Comparison of ENCODE assay signal across 19 cellular contexts in genomic region chr6:113405326-113406050, GRCh38.
DNase-seq lines count a peak whose midpoint lies in the region; ATAC-seq and TF ChIP-seq lines count a peak whose summit lies in the region.
"Had no signal": no experiment of that assay in that cellular context is flagged by ENCODE, and none has a peak within 500 bp of the region (broad histone marks: within the 10 kb centered on the region; RNA-seq: fewer than 3 reads in every experiment).

No MANE protein-coding gene starts in this region.

- H3K27ac ChIP-seq in aorta (ENCODE audit: low read depth in 1 of 2, low read length in 2 of 2), result no peak overlapping the region
- H3K27ac ChIP-seq: KMS-11, Peyer's patch had no signal

- peaks cover 1% of the 10 kb centered on the region for H3K9me3 ChIP-seq in aorta (ENCODE audit: control insufficient read depth, low read length)
- H3K9me3 ChIP-seq: Peyer's patch had no signal

- TF ChIP-seq CTCF in osteocyte (IDR thresholded peaks at IDR 0.05), result no peak

- H3K4me1 ChIP-seq in aorta (ENCODE audit: control insufficient read depth in 1 of 2, insufficient read depth in 2 of 2, low read length in 2 of 2), result no peaks in the 10 kb centered on the region
- H3K4me1 ChIP-seq: Peyer's patch had no signal

- H3K4me1 Mint-ChIP-seq in osteocyte (ENCODE audit: unreplicated experiment), result peaks cover 51% of the 10 kb centered on the region
- H3K4me1 Mint-ChIP-seq: CD14-positive monocyte had no signal

- intact Hi-C loops in aorta (cut with DNase I), result no loop called here

- no peaks in the 10 kb centered on the region for H3K27me3 Mint-ChIP-seq in osteocyte (ENCODE audit: unreplicated experiment)

- H3K27me3 ChIP-seq in aorta (ENCODE audit: control insufficient read depth in 1 of 2, insufficient read depth in 2 of 2, low read length in 1 of 2), result no peaks in the 10 kb centered on the region
- H3K27me3 ChIP-seq: Peyer's patch had no signal

- peak; percentile 31 for DNase-seq in GM04503 (ENCODE audit: low read depth)
- peak; percentile 79 for DNase-seq in NCI-H69 (lab: John Stamatoyannopoulos, UW)
- no peak for DNase-seq in osteocyte (ENCODE audit: extremely low spot score, unreplicated experiment)
- DNase-seq in RKO (ENCODE audit: low spot score), result no peak
- DNase-seq in NCI-H1092 (lab: John Stamatoyannopoulos, UW), result no peak
- no peak for DNase-seq in aorta
- DNase-seq: DMS79 treated with DMSO at 0.1 percent for 48 hours, GDM1, HFFc6, NCI-H1092 treated with DMSO at 0.1 percent for 48 hours, NCI-H1930, NCI-H524 treated with DMSO at 0.1 percent for 48 hours, Peyer's patch, SHP77 had no signal

- H3K36me3 ChIP-seq in aorta (ENCODE audit: control insufficient read depth in 1 of 2, insufficient read depth in 2 of 2, low read length in 1 of 2), result no peaks in the 10 kb centered on the region
- H3K36me3 ChIP-seq: Peyer's patch had no signal

- no peak overlapping the region for H3K4me3 ChIP-seq in aorta (ENCODE audit: low read length in 2 of 2)
- H3K4me3 ChIP-seq: Peyer's patch had no signal

- peaks cover 2% of the 10 kb centered on the region for H3K36me3 Mint-ChIP-seq in osteocyte (ENCODE audit: unreplicated experiment)
- H3K36me3 Mint-ChIP-seq: CD14-positive monocyte had no signal

- peak overlapping the region; percentile 87 for H3K27ac Mint-ChIP-seq in osteocyte (ENCODE audit: unreplicated experiment)
- H3K27ac Mint-ChIP-seq: HFFc6 had no signal

- ATAC-seq in esophagus mucosa (peak; percentile 87), HG03039 (IDR thresholded peaks at IDR 0.05; ENCODE audit: unreplicated experiment) (no peak), aorta (ENCODE audit: low FRiP score) (no peak)
- ATAC-seq: SK-N-SH treated with all-trans-retinoic acid at 6 μM for 48 hours had no signal

- peaks cover 3% of the 10 kb centered on the region for H3K9me3 Mint-ChIP-seq in osteocyte (ENCODE audit: unreplicated experiment)
- H3K9me3 Mint-ChIP-seq: HFFc6 had no signal

- no peak overlapping the region for H3K4me3 Mint-ChIP-seq in osteocyte (ENCODE audit: unreplicated experiment)
- H3K4me3 Mint-ChIP-seq: CD14-positive monocyte, HFFc6 had no signal

Comparison
In these comparisons a context has a peak if more than half of its experiments do, and no peak if none do; other contexts are left out.
1. DNase-seq: peak in GM04503 (single experiment) and NCI-H69 (single experiment); none in osteocyte (single experiment), RKO (single experiment), NCI-H1092 (single experiment) and aorta (0 of 2).